In genomic region chr17:6044261-6044660, GRCh38 we compare ENCODE assay signal across 32 cellular contexts. TPM values are rescaled to one million over a fixed set of nuclear protein-coding genes. Genes with fewer than 3 reads are reported as not detected.
"Had no signal": no experiment of that assay in that cellular context is flagged by ENCODE, and none has a peak within 500 bp of the region (broad histone marks: within the 10 kb centered on the region; RNA-seq: fewer than 3 reads in every experiment).

No MANE protein-coding gene starts in this region.

- H3K4me3 ChIP-seq: adrenal gland, body of pancreas, breast epithelium had no signal

- H3K36me3 ChIP-seq: adrenal gland, brain microvascular endothelial cell, breast epithelium had no signal

- DNase-seq: activated B cell treated with CpG ODN at 0.5 μM for 24 hours; activated CD4-positive, alpha-beta memory T cell treated with anti-CD3 and anti-CD28 coated beads for 36 hours; activated CD4-positive, alpha-beta T cell treated with anti-CD3 and anti-CD28 coated beads for 4 hours; activated CD4-positive, alpha-beta T cell treated with anti-CD3 and anti-CD28 coated beads, Interleukin-2, amount 10 ng/mL, durations not matched to agents 24 days and 14 days; activated CD4-positive, alpha-beta T cell treated with anti-CD3 and anti-CD28 coated beads, Interleukin-2, amount 50 U/mL, for 1 hour; activated CD4-positive, alpha-beta T cell treated with anti-CD3 and anti-CD28 coated beads, Interleukin-2, amount 50 U/mL, for 4 hours; activated CD4-positive, CD25-positive, alpha-beta regulatory T cell treated with anti-CD3 and anti-CD28 coated beads, Interleukin-2, amount 50 U/mL, for 72 hours; activated CD8-positive, alpha-beta memory T cell treated with anti-CD3 and anti-CD28 coated beads, Interleukin-2, amount 50 U/mL, for 4 hours; activated CD8-positive, alpha-beta T cell treated with anti-CD3 and anti-CD28 coated beads for 36 hours; activated effector memory CD4-positive, alpha-beta T cell treated with anti-CD3 and anti-CD28 coated beads, Interleukin-2, amount 50 U/mL, for 16 hours; activated gamma-delta T cell treated with Interleukin-2 at 50 U/mL for 16 hours; activated naive CD4-positive, alpha-beta T cell; activated naive CD4-positive, alpha-beta T cell treated with anti-CD3 and anti-CD28 coated beads for 36 hours; activated naive CD4-positive, alpha-beta T cell treated with anti-CD3 and anti-CD28 coated beads, Interleukin-2, amount 50 U/mL, for 16 hours; activated naive CD8-positive, alpha-beta T cell treated with anti-CD3 and anti-CD28 coated beads for 36 hours; activated T-cell treated with anti-CD3 and anti-CD28 coated beads for 4 hours; activated T-cell treated with anti-CD3 and anti-CD28 coated beads, Interleukin-2, amount 50 U/mL, for 1 hour; activated T-cell treated with anti-CD3 and anti-CD28 coated beads, Interleukin-2, amount 50 U/mL, for 4 hours; activated T-cell treated with anti-CD3 and anti-CD28 coated beads, Interleukin-2, amount 50 U/mL, for 72 hours; adrenal gland; amniotic stem cell; aorta; body of pancreas; brain microvascular endothelial cell; central memory CD4-positive, alpha-beta T cell; cerebellar nuclear complex; T-helper 1 cell; T-helper 2 cell; T-helper 9 cell had no signal

- H3K4me1 ChIP-seq: adrenal gland, body of pancreas, breast epithelium had no signal

- H3K9me3 ChIP-seq: adrenal gland, body of pancreas, breast epithelium had no signal

- H3K27ac ChIP-seq: adrenal gland, body of pancreas, brain microvascular endothelial cell, breast epithelium, VCaP had no signal

- H3K27me3 ChIP-seq: body of pancreas, brain microvascular endothelial cell had no signal

RNA-seq across cellular contexts. Expression of gene WSCD1, which starts 25.9 kb away (rescaled TPM):
- total RNA-seq: activated B cell treated with CpG ODN at 0.5 μM for 24 hours; activated CD4-positive, alpha-beta T cell treated with anti-CD3 and anti-CD28 coated beads, Interleukin-2, amount 10 ng/mL, durations not matched to agents 24 days and 14 days; activated T-helper 17 cell treated with anti-CD3 and anti-CD28 coated beads, Interleukin-2, amount 50 U/mL, for 72 hours had no signal
